In the genomic region with DNA sequence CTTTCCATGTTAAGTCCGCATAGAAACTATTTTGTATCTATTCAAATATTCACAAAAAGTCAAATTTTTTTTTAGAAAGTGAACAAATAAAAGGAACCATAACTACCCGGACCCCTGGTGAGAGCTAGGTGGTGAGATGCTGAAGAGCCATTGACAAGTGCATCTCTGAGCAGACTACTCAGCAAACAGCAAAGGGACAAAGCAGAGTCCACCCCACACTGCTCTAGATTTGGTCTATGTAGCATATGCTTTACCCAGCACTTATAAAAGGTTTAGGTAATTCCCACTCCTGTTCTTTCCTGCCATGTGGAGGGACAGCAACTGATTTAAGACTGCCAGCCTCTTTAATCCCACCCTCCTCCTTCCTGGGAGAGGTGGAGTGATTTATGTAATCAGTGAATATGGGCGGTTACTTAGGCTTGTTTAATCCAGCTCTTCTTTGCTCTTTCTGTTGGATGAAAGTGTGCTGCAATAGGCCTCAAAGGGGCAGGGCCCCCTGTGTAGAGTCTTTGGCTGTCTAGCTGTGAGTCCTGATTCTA, we compare ENCODE assay signal across 22 cellular contexts.
"Had no signal": no experiment of that assay in that cellular context is flagged by ENCODE, and none has a peak within 500 bp of the region (broad histone marks: within the 10 kb centered on the region; RNA-seq: fewer than 3 reads in every experiment).

No MANE protein-coding gene starts in this region.

- DNase-seq: activated B cell treated with CpG ODN at 0.5 μM for 24 hours; activated CD4-positive, alpha-beta T cell treated with anti-CD3 and anti-CD28 coated beads for 48 hours; activated CD8-positive, alpha-beta memory T cell treated with anti-CD3 and anti-CD28 coated beads, Interleukin-2, amount 50 U/mL, for 48 hours; activated naive CD8-positive, alpha-beta T cell treated with anti-CD3 and anti-CD28 coated beads for 36 hours; activated T-cell treated with anti-CD3 and anti-CD28 coated beads, Interleukin-2, amount 50 U/mL, for 72 hours; amygdala; brain microvascular endothelial cell; effector CD8-positive, alpha-beta T cell; foreskin fibroblast; hypothalamus; mesenchymal stem cell; natural killer cell; occipital lobe; right cardiac atrium; stimulated activated CD4-positive, alpha-beta T cell treated with anti-CD3 and anti-CD28 coated beads, Interleukin-15, amount 100 ng/mL, for 24 hours; stimulated activated CD4-positive, alpha-beta T cell treated with anti-CD3 and anti-CD28 coated beads, Interleukin-4, amount 100 ng/mL, for 24 hours; stimulated activated naive CD4-positive, alpha-beta T cell treated with Interleukin-2 at 50 U/mL for 16 hours; substantia nigra had no signal

- H3K4me3 ChIP-seq: prostate gland, skin epidermis, tibial nerve had no signal

- H3K27me3 ChIP-seq: brain microvascular endothelial cell, tibial nerve had no signal

- H3K27ac ChIP-seq: brain microvascular endothelial cell, prostate gland, skin epidermis, tibial nerve had no signal

- H3K36me3 ChIP-seq: brain microvascular endothelial cell, prostate gland had no signal

- FAIRE-seq: endothelial cell of umbilical vein had no signal

- H3K9me3 ChIP-seq: prostate gland had no signal

- ATAC-seq: natural killer cell, right cardiac atrium had no signal

- H3K4me1 ChIP-seq: prostate gland, tibial nerve had no signal
